Comparison of ENCODE assay signal across 23 cellular contexts in the genomic region with DNA sequence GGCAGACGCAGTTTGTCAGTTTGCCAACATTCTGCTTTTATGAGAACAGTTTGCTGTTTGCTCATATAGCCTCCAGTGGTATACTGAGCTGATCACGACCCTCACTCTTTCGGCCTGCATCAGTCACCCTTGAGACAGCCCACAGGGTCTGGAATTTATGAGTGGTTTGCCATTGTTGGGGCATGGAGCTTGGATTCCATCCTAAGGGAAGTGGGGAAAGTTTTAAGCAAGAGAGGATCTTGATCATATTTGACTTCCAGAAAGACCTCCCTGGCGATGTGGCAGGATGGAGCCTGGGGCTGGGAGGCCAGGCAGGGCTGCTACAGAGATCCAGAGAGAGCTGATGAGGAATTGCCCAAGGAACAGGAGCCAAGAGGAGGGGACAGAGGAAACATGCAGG. TPM values are rescaled to one million over a fixed set of nuclear protein-coding genes. Genes with fewer than 3 reads are reported as not detected.
DNase-seq lines count a peak whose midpoint lies in the region; ATAC-seq and TF ChIP-seq lines count a peak whose summit lies in the region.
"Had no signal": no experiment of that assay in that cellular context is flagged by ENCODE, and none has a peak within 500 bp of the region (broad histone marks: within the 10 kb centered on the region; RNA-seq: fewer than 3 reads in every experiment).

No MANE protein-coding gene starts in this region.

- no peak overlapping the region for H3K4me3 Mint-ChIP-seq in activated CD8-positive, alpha-beta memory T cell treated with anti-CD3 and anti-CD28 coated beads, Interleukin-2, amount 10 ng/mL, durations not matched to agents 7 days and 5 days
- H3K4me3 Mint-ChIP-seq in HFFc6: peak overlapping the region; percentile 41; the same call in 1 of the 2 replicates
- peak overlapping the region in 1 of 2 donors; percentile 34 for H3K4me3 Mint-ChIP-seq in stimulated activated naive B cell treated with anti-CD40 and anti-IgM and Interleukin-4, amounts not matched to agents 10 μg/mL and 1 μg/mL and 100 μg/mL, for 72 hours
- H3K4me3 Mint-ChIP-seq in activated CD4-positive, alpha-beta memory T cell treated with anti-CD3 and anti-CD28 coated beads, Interleukin-2, amount 10 ng/mL, durations not matched to agents 7 days and 5 days: no peak overlapping the region
- H3K4me3 Mint-ChIP-seq: H9; T-helper 2 cell treated with Interferon-gamma antibody and Interleukin-4, amounts not matched to agents 5 μg/mL and 100 μg/mL, for 36 hours had no signal

- in situ Hi-C loops in GM13977 (cut with MboI; ENCODE audit: low pct_unique_long_range_greater_than_20kb, low sequenced_read_pairs, unreplicated experiment): no loop called here

- no peak for ATAC-seq in activated CD8-positive, alpha-beta memory T cell treated with anti-CD3 and anti-CD28 coated beads, Interleukin-2, amount 10 ng/mL, durations not matched to agents 7 days and 5 days
- no peak for ATAC-seq in left lobe of liver
- ATAC-seq in stimulated activated naive B cell treated with anti-CD40 and anti-IgM and Interleukin-4, amounts not matched to agents 10 μg/mL and 1 μg/mL and 100 μg/mL, for 72 hours (replicated peaks): no peak
- ATAC-seq: A549, left lung, mucosa of descending colon, upper lobe of right lung had no signal

- H3K27ac Mint-ChIP-seq in activated CD8-positive, alpha-beta memory T cell treated with anti-CD3 and anti-CD28 coated beads, Interleukin-2, amount 10 ng/mL, durations not matched to agents 7 days and 5 days: no peak overlapping the region
- H3K27ac Mint-ChIP-seq in HFFc6: peak overlapping the region; percentile 50
- peak overlapping the region; percentile 77 for H3K27ac Mint-ChIP-seq in stimulated activated naive B cell treated with anti-CD40 and anti-IgM and Interleukin-4, amounts not matched to agents 10 μg/mL and 1 μg/mL and 100 μg/mL, for 72 hours
- H3K27ac Mint-ChIP-seq in activated CD4-positive, alpha-beta memory T cell treated with anti-CD3 and anti-CD28 coated beads, Interleukin-2, amount 10 ng/mL, durations not matched to agents 7 days and 5 days: no peak overlapping the region
- H3K27ac Mint-ChIP-seq: activated T-helper 2 cell treated with anti-CD3 and anti-CD28 coated beads, Interferon-gamma antibody, Interleukin-2, Interleukin-4, amounts not matched to agents 10 μg/mL and 5 μg/mL and 100 μg/mL, durations not matched to agents 14 hours and 24 hours and 36 hours; H9; T-helper 2 cell treated with Interferon-gamma antibody and Interleukin-4, amounts not matched to agents 5 μg/mL and 100 μg/mL, for 36 hours had no signal

- H3K36me3 Mint-ChIP-seq in activated CD8-positive, alpha-beta memory T cell treated with anti-CD3 and anti-CD28 coated beads, Interleukin-2, amount 10 ng/mL, durations not matched to agents 7 days and 5 days: no peaks in the 10 kb centered on the region
- H3K36me3 Mint-ChIP-seq in HFFc6 (ENCODE audit: low read depth): peaks cover 13% of the 10 kb centered on the region
- H3K36me3 Mint-ChIP-seq in stimulated activated naive B cell treated with anti-CD40 and anti-IgM and Interleukin-4, amounts not matched to agents 10 μg/mL and 1 μg/mL and 100 μg/mL, for 72 hours: peaks cover 4 to 7% of the 10 kb centered on the region in 2 donors
- no peaks in the 10 kb centered on the region for H3K36me3 Mint-ChIP-seq in activated CD4-positive, alpha-beta memory T cell treated with anti-CD3 and anti-CD28 coated beads, Interleukin-2, amount 10 ng/mL, durations not matched to agents 7 days and 5 days (ENCODE audit: low read depth)

- no peaks in the 10 kb centered on the region for H3K9me3 Mint-ChIP-seq in activated CD8-positive, alpha-beta memory T cell treated with anti-CD3 and anti-CD28 coated beads, Interleukin-2, amount 10 ng/mL, durations not matched to agents 7 days and 5 days (ENCODE audit: low read depth)
- H3K9me3 Mint-ChIP-seq in HFFc6: peaks cover 6% of the 10 kb centered on the region
- peaks cover 3 to 7% of the 10 kb centered on the region in 2 donors for H3K9me3 Mint-ChIP-seq in stimulated activated naive B cell treated with anti-CD40 and anti-IgM and Interleukin-4, amounts not matched to agents 10 μg/mL and 1 μg/mL and 100 μg/mL, for 72 hours
- no peaks in the 10 kb centered on the region for H3K9me3 Mint-ChIP-seq in activated CD4-positive, alpha-beta memory T cell treated with anti-CD3 and anti-CD28 coated beads, Interleukin-2, amount 10 ng/mL, durations not matched to agents 7 days and 5 days
- H3K9me3 Mint-ChIP-seq: T-helper 2 cell treated with Interferon-gamma antibody and Interleukin-4, amounts not matched to agents 5 μg/mL and 100 μg/mL, for 36 hours had no signal

- H3K4me1 Mint-ChIP-seq in activated CD8-positive, alpha-beta memory T cell treated with anti-CD3 and anti-CD28 coated beads, Interleukin-2, amount 10 ng/mL, durations not matched to agents 7 days and 5 days: peaks cover 9% of the 10 kb centered on the region
- H3K4me1 Mint-ChIP-seq in HFFc6 (ENCODE audit: low read depth): peaks cover 75% of the 10 kb centered on the region
- H3K4me1 Mint-ChIP-seq in stimulated activated naive B cell treated with anti-CD40 and anti-IgM and Interleukin-4, amounts not matched to agents 10 μg/mL and 1 μg/mL and 100 μg/mL, for 72 hours: peaks cover 58 to 65% of the 10 kb centered on the region in 2 donors
- H3K4me1 Mint-ChIP-seq in activated CD4-positive, alpha-beta memory T cell treated with anti-CD3 and anti-CD28 coated beads, Interleukin-2, amount 10 ng/mL, durations not matched to agents 7 days and 5 days: no peaks in the 10 kb centered on the region
- H3K4me1 Mint-ChIP-seq: H9 had no signal

- TF ChIP-seq CTCF in HFFc6 (IDR thresholded peaks at IDR 0.05) (no peak), GM13977 (IDR thresholded peaks at IDR 0.05; ENCODE audit: extremely low read depth, insufficient read depth, missing control alignments) (no peak)

- CTCF ChIA-PET in activated CD8-positive, alpha-beta memory T cell treated with anti-CD3 and anti-CD28 coated beads, Interleukin-2, amount 10 ng/mL, durations not matched to agents 7 days and 5 days (lab: Charles Lee): no interaction called here
- CTCF ChIA-PET in activated CD4-positive, alpha-beta memory T cell treated with anti-CD3 and anti-CD28 coated beads, Interleukin-2, amount 10 ng/mL, durations not matched to agents 7 days and 5 days (lab: Charles Lee): interaction anchor here (1.2 kb wide), 1 partner anchor 27 kb away, joined by 4 read pairs; no protein-coding TSS in a partner anchor

- DNase-seq in activated CD8-positive, alpha-beta memory T cell treated with anti-CD3 and anti-CD28 coated beads, Interleukin-2, amount 50 U/mL, for 48 hours: peak; percentile 32
- DNase-seq in activated CD8-positive, alpha-beta memory T cell treated with anti-CD3 and anti-CD28 coated beads, Interleukin-2, amount 10 ng/mL, durations not matched to agents 7 days and 5 days: no peak
- DNase-seq in HFFc6 (peak; percentile 33), left lobe of liver (ENCODE audit: low spot score) (peak; percentile 23), GM13977 (ENCODE audit: low spot score) (no peak)
- no peak for DNase-seq in stimulated activated naive B cell treated with anti-CD40 and anti-IgM and Interleukin-4, amounts not matched to agents 10 μg/mL and 1 μg/mL and 100 μg/mL, for 72 hours
- DNase-seq in activated naive CD4-positive, alpha-beta T cell treated with anti-CD3 and anti-CD28 coated beads, Interleukin-2, amount 50 U/mL, for 16 hours: no peak
- no peak for DNase-seq in activated CD4-positive, alpha-beta memory T cell treated with anti-CD3 and anti-CD28 coated beads, Interleukin-2, amount 10 ng/mL, durations not matched to agents 7 days and 5 days
- DNase-seq: C1 segment of cervical spinal cord; H9; mucosa of descending colon; NCI-H1105 treated with DMSO at 0.1 percent for 48 hours; NK-92 treated with Interleukin-12 subunit alpha and Interleukin-12 subunit beta, amount 100 ng/mL, for 24 hours; stimulated activated CD4-positive, alpha-beta T cell treated with anti-CD3 and anti-CD28 coated beads, Interleukin-4, amount 100 ng/mL, for 1 hour; upper lobe of right lung had no signal

- POLR2A ChIA-PET in activated CD4-positive, alpha-beta memory T cell treated with anti-CD3 and anti-CD28 coated beads, Interleukin-2, amount 10 ng/mL, durations not matched to agents 7 days and 5 days (lab: Charles Lee): no interaction called here

- peaks cover 39% of the 10 kb centered on the region for H3K27me3 Mint-ChIP-seq in activated CD8-positive, alpha-beta memory T cell treated with anti-CD3 and anti-CD28 coated beads, Interleukin-2, amount 10 ng/mL, durations not matched to agents 7 days and 5 days
- H3K27me3 Mint-ChIP-seq in HFFc6 (ENCODE audit: insufficient read depth): peaks cover 3% of the 10 kb centered on the region
- H3K27me3 Mint-ChIP-seq in stimulated activated naive B cell treated with anti-CD40 and anti-IgM and Interleukin-4, amounts not matched to agents 10 μg/mL and 1 μg/mL and 100 μg/mL, for 72 hours: no peaks in the 10 kb centered on the region
- H3K27me3 Mint-ChIP-seq in activated CD4-positive, alpha-beta memory T cell treated with anti-CD3 and anti-CD28 coated beads, Interleukin-2, amount 10 ng/mL, durations not matched to agents 7 days and 5 days: peaks cover 38% of the 10 kb centered on the region

RNA-seq across cellular contexts. Expression of gene GPR17, which starts 27.4 kb away (rescaled TPM):
- not detected for total RNA-seq in activated CD8-positive, alpha-beta memory T cell treated with anti-CD3 and anti-CD28 coated beads, Interleukin-2, amount 10 ng/mL, durations not matched to agents 7 days and 5 days
- not detected for total RNA-seq in HFFc6 (2021; fragmentation: NEBNext Ultra II Directional; extraction: Animal tissue kit (Norgen Biotek cat#: 25700))
- not detected for total RNA-seq in left lobe of liver
- total RNA-seq in activated CD4-positive, alpha-beta memory T cell treated with anti-CD3 and anti-CD28 coated beads, Interleukin-2, amount 10 ng/mL, durations not matched to agents 7 days and 5 days: not detected
- total RNA-seq: activated T-helper 2 cell treated with anti-CD3 and anti-CD28 coated beads, Interferon-gamma antibody, Interleukin-2, Interleukin-4, amounts not matched to agents 10 μg/mL and 5 μg/mL and 100 μg/mL, durations not matched to agents 14 hours and 24 hours and 36 hours; HT1080; NCI-H460; Peyer's patch; smooth muscle cell had no signal

RNA-seq across cellular contexts. Expression of gene LIMS2, which starts 56.8 kb away (rescaled TPM):
- 10 to 100 TPM in 1 of 2 experiments, 1 to 10 TPM in 1; 4.5 to 11.4 TPM for total RNA-seq in activated CD8-positive, alpha-beta memory T cell treated with anti-CD3 and anti-CD28 coated beads, Interleukin-2, amount 10 ng/mL, durations not matched to agents 7 days and 5 days
- 10 to 100 TPM; 47.8 to 65.0 (median 59.1) TPM for total RNA-seq in HFFc6 (2021; fragmentation: NEBNext Ultra II Directional; extraction: Animal tissue kit (Norgen Biotek cat#: 25700))
- 31.0 TPM for total RNA-seq in left lobe of liver
- total RNA-seq in activated CD4-positive, alpha-beta memory T cell treated with anti-CD3 and anti-CD28 coated beads, Interleukin-2, amount 10 ng/mL, durations not matched to agents 7 days and 5 days: 10 to 100 TPM; 15.0 to 15.5 TPM
- total RNA-seq: NCI-H460 had no signal

Comparison
In these comparisons a context has a peak if more than half of its experiments do, and no peak if none do; other contexts are left out.
1. DNase-seq: peak in activated CD8-positive, alpha-beta memory T cell treated with anti-CD3 and anti-CD28 coated beads, Interleukin-2, amount 50 U/mL, for 48 hours (single experiment), HFFc6 (single experiment) and left lobe of liver (single experiment); none in activated CD8-positive, alpha-beta memory T cell treated with anti-CD3 and anti-CD28 coated beads, Interleukin-2, amount 10 ng/mL, durations not matched to agents 7 days and 5 days (single experiment), stimulated activated naive B cell treated with anti-CD40 and anti-IgM and Interleukin-4, amounts not matched to agents 10 μg/mL and 1 μg/mL and 100 μg/mL, for 72 hours (single experiment), activated naive CD4-positive, alpha-beta T cell treated with anti-CD3 and anti-CD28 coated beads, Interleukin-2, amount 50 U/mL, for 16 hours (single experiment), GM13977 (single experiment) and activated CD4-positive, alpha-beta memory T cell treated with anti-CD3 and anti-CD28 coated beads, Interleukin-2, amount 10 ng/mL, durations not matched to agents 7 days and 5 days (single experiment).
2. H3K27ac Mint-ChIP-seq: peak in HFFc6 (single experiment) and stimulated activated naive B cell treated with anti-CD40 and anti-IgM and Interleukin-4, amounts not matched to agents 10 μg/mL and 1 μg/mL and 100 μg/mL, for 72 hours (single experiment); none in activated CD8-positive, alpha-beta memory T cell treated with anti-CD3 and anti-CD28 coated beads, Interleukin-2, amount 10 ng/mL, durations not matched to agents 7 days and 5 days (single experiment) and activated CD4-positive, alpha-beta memory T cell treated with anti-CD3 and anti-CD28 coated beads, Interleukin-2, amount 10 ng/mL, durations not matched to agents 7 days and 5 days (single experiment).